Comparison of ENCODE assay signal across 8 cellular contexts in genomic region chr7:128135275-128136214, GRCh38.
A peak's percentile ranks its signal among the peaks of the same experiment; 100 is the strongest.
DNase-seq lines count a peak whose midpoint lies in the region; ATAC-seq and TF ChIP-seq lines count a peak whose summit lies in the region.

No MANE protein-coding gene starts in this region.

- H3K36me3 ChIP-seq in neutrophil = no peaks in the 10 kb centered on the region
- H3K36me3 ChIP-seq in suprapubic skin = no peaks in the 10 kb centered on the region

- peaks cover 7% of the 10 kb centered on the region for H3K4me1 Mint-ChIP-seq in activated T-helper 2 cell treated with anti-CD3 and anti-CD28 coated beads, Interferon-gamma antibody, Interleukin-2, Interleukin-4, amounts not matched to agents 10 μg/mL and 5 μg/mL and 100 μg/mL, durations not matched to agents 14 hours and 24 hours and 36 hours (ENCODE audit: low read depth)

- H3K9me3 Mint-ChIP-seq in activated T-helper 2 cell treated with anti-CD3 and anti-CD28 coated beads, Interferon-gamma antibody, Interleukin-2, Interleukin-4, amounts not matched to agents 10 μg/mL and 5 μg/mL and 100 μg/mL, durations not matched to agents 14 hours and 24 hours and 36 hours = no peaks in the 10 kb centered on the region

- TF ChIP-seq CTCF in C4-2B (conservative IDR thresholded peaks at IDR 0.05) (peak; percentile 100), foreskin fibroblast (IDR thresholded peaks at IDR 0.05; ENCODE audit: low read depth, low read length) (peak; percentile 43), neutrophil (IDR thresholded peaks at IDR 0.05) (peak; percentile 95), suprapubic skin (IDR thresholded peaks at IDR 0.05) (peak; percentile 50 to 99)

- no peaks in the 10 kb centered on the region for H3K36me3 Mint-ChIP-seq in activated T-helper 2 cell treated with anti-CD3 and anti-CD28 coated beads, Interferon-gamma antibody, Interleukin-2, Interleukin-4, amounts not matched to agents 10 μg/mL and 5 μg/mL and 100 μg/mL, durations not matched to agents 14 hours and 24 hours and 36 hours (ENCODE audit: low read depth)

- H3K27ac ChIP-seq in C4-2B = peak overlapping the region; percentile 61
- no peak overlapping the region for H3K27ac ChIP-seq in neutrophil
- H3K27ac ChIP-seq in suprapubic skin = no peak overlapping the region

- no peak for TF ChIP-seq POLR2A in suprapubic skin (IDR thresholded peaks at IDR 0.05)

- WGBS in suprapubic skin = 4% methylated on average over 22 of the region's 62 CpGs

- H3K9me3 ChIP-seq in neutrophil (no peaks in the 10 kb centered on the region), suprapubic skin (no peaks in the 10 kb centered on the region)

- H3K4me3 ChIP-seq in foreskin fibroblast (ENCODE audit: low read depth in 1 of 2, low read length in 2 of 2) (peak overlapping the region; percentile 58 to 64), neutrophil (ENCODE audit: low read depth in 1 of 2, low read length in 1 of 2) (peak overlapping the region; percentile 73 to 79), suprapubic skin (peak overlapping the region; percentile 58)

- peak overlapping the region; percentile 68 for H3K4me3 Mint-ChIP-seq in activated T-helper 2 cell treated with anti-CD3 and anti-CD28 coated beads, Interferon-gamma antibody, Interleukin-2, Interleukin-4, amounts not matched to agents 10 μg/mL and 5 μg/mL and 100 μg/mL, durations not matched to agents 14 hours and 24 hours and 36 hours (ENCODE audit: low read depth)

- peaks cover 19 to 23% of the 10 kb centered on the region in 2 experiments for H3K4me1 ChIP-seq in neutrophil (ENCODE audit: control insufficient read depth in 1 of 2, insufficient read depth in 1 of 2, low read depth in 1 of 2, low read length in 1 of 2)
- peaks cover 19% of the 10 kb centered on the region for H3K4me1 ChIP-seq in suprapubic skin

- intact Hi-C loops in activated T-helper 2 cell treated with anti-CD3 and anti-CD28 coated beads, Interferon-gamma antibody, Interleukin-2, Interleukin-4, amounts not matched to agents 10 μg/mL and 5 μg/mL and 100 μg/mL, durations not matched to agents 14 hours and 24 hours and 36 hours (cut with micrococcal nuclease) = loop anchor here (1.0 to 5.0 kb wide), 3 partner anchors 33 to 427 kb away; no protein-coding TSS in a partner anchor

- peak; percentile 89 for DNase-seq in OCI-M2 (lab: John Stamatoyannopoulos, UW; ENCODE audit: unreplicated experiment)
- peak; percentile 51 for DNase-seq in activated T-helper 2 cell treated with anti-CD3 and anti-CD28 coated beads, Interferon-gamma antibody, Interleukin-2, Interleukin-4, amounts not matched to agents 10 μg/mL and 5 μg/mL and 100 μg/mL, durations not matched to agents 14 hours and 24 hours and 36 hours (ENCODE audit: low spot score)
- DNase-seq in foreskin fibroblast = peak; percentile 33 to 76
- DNase-seq in suprapubic skin (ENCODE audit: low spot score in 2 of 2) = no peak

- TF ChIP-seq EP300 in suprapubic skin (IDR thresholded peaks at IDR 0.05) = no peak

- ATAC-seq in GM19351 (IDR thresholded peaks at IDR 0.05; ENCODE audit: unreplicated experiment) (peak; percentile 95), HG03457 (IDR thresholded peaks at IDR 0.05; ENCODE audit: unreplicated experiment) (peak; percentile 90)

- H3K27me3 Mint-ChIP-seq in activated T-helper 2 cell treated with anti-CD3 and anti-CD28 coated beads, Interferon-gamma antibody, Interleukin-2, Interleukin-4, amounts not matched to agents 10 μg/mL and 5 μg/mL and 100 μg/mL, durations not matched to agents 14 hours and 24 hours and 36 hours (ENCODE audit: low read depth) = peaks cover 55% of the 10 kb centered on the region

- peak overlapping the region; percentile 14 for H3K27ac Mint-ChIP-seq in activated T-helper 2 cell treated with anti-CD3 and anti-CD28 coated beads, Interferon-gamma antibody, Interleukin-2, Interleukin-4, amounts not matched to agents 10 μg/mL and 5 μg/mL and 100 μg/mL, durations not matched to agents 14 hours and 24 hours and 36 hours

- H3K27me3 ChIP-seq in neutrophil (peaks cover 76% of the 10 kb centered on the region), suprapubic skin (peaks cover 67% of the 10 kb centered on the region)

Comparison
In these comparisons a context has a peak if more than half of its experiments do, and no peak if none do; other contexts are left out.
1. CTCF ChIP-seq: peak in every context shown above with its lines; median percentile 100 in C4-2B; 95 in neutrophil; 74 in suprapubic skin; 43 in foreskin fibroblast.
2. DNase-seq: peak in OCI-M2 (single experiment), activated T-helper 2 cell treated with anti-CD3 and anti-CD28 coated beads, Interferon-gamma antibody, Interleukin-2, Interleukin-4, amounts not matched to agents 10 μg/mL and 5 μg/mL and 100 μg/mL, durations not matched to agents 14 hours and 24 hours and 36 hours (single experiment) and foreskin fibroblast (2 of 2); none in suprapubic skin (0 of 2).
3. Peak in every context shown above with its lines, with median percentiles within 50 percentile points of each other: H3K4me3 ChIP-seq.